Comparison of ENCODE assay signal across 16 cellular contexts in the genomic region with DNA sequence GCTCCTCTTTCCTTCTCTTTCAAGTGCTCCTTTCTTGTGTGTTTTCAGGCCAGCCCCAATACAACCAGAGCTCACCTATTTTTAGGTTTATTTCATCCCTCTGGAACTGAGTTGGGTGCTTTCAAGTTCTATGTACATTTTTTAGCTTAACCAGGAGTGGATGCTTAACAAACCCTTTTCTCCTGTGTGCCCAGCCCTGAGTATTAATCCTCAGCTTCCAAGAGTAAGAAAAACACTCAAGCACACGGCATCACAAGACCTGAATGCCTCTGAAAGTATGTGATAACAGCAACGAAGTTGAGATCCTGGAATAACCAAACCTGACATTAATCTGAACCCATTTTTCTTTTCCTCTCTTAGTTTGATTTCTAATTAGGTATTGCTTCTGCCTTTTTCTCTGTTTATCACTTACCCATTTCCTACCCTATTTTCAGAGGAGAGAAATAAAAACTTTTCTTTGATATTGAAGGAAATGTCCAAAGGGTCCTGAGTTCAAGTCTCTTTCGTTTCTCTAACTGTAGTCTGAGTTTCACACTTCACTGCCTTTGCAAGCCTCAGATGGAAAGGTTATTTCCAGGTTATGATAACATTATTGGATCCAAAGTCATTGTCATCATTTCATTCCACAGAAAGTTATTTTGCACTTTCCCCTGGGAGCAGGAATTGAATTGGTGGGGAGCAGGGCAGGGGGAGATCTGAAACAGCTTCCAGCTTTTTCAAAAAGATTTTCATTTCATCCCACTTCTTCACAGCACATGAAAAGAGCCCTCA. TPM values are rescaled to one million over a fixed set of nuclear protein-coding genes. Genes with fewer than 3 reads are reported as not detected.
DNase-seq lines count a peak whose midpoint lies in the region; ATAC-seq and TF ChIP-seq lines count a peak whose summit lies in the region.
"Had no signal": no experiment of that assay in that cellular context is flagged by ENCODE, and none has a peak within 500 bp of the region (broad histone marks: within the 10 kb centered on the region; RNA-seq: fewer than 3 reads in every experiment).

No MANE protein-coding gene starts in this region.

- no peaks in the 10 kb centered on the region for H3K36me3 ChIP-seq in ES-I3 (ENCODE audit: insufficient read depth, low read length)
- no peaks in the 10 kb centered on the region for H3K36me3 ChIP-seq in HUES48 (ENCODE audit: control insufficient read depth, insufficient read depth, low read length)
- H3K36me3 ChIP-seq: adrenal gland, right atrium auricular region, SJCRH30, uterus had no signal

- H3K4me3 Mint-ChIP-seq in MCF 10A (ENCODE audit: unreplicated experiment), result no peak overlapping the region
- no peak overlapping the region for H3K4me3 Mint-ChIP-seq in mesothelial cell of epicardium
- H3K4me3 Mint-ChIP-seq: CD14-positive monocyte, nephron had no signal

- H3K27me3 Mint-ChIP-seq in MCF 10A (ENCODE audit: insufficient read depth, unreplicated experiment) (no peaks in the 10 kb centered on the region), mesothelial cell of epicardium (ENCODE audit: low read depth) (no peaks in the 10 kb centered on the region)

- DNase-seq in MCF 10A (ENCODE audit: unreplicated experiment) (no peak), mesothelial cell of epicardium (ENCODE audit: low spot score in 2 of 2, unreplicated experiment in 2 of 2) (no peak), Ammon's horn (ENCODE audit: low spot score) (no peak), NCI-H2107 (lab: John Stamatoyannopoulos, UW) (no peak)
- DNase-seq: adrenal gland, GDM1, left ventricle myocardium superior, NCI-H2081 treated with DMSO at 0.1 percent for 48 hours, SJCRH30, uterus had no signal

- TF ChIP-seq CTCF in MCF 10A (IDR thresholded peaks at IDR 0.05; ENCODE audit: unreplicated experiment) (no peak), mesothelial cell of epicardium (IDR thresholded peaks at IDR 0.05; ENCODE audit: unreplicated experiment) (no peak)

- peak overlapping the region; percentile 79 for H3K27ac ChIP-seq in HUES48 (ENCODE audit: low read depth, low read length)
- H3K27ac ChIP-seq: adrenal gland, right atrium auricular region, SJCRH30, uterus had no signal

- H3K9ac ChIP-seq in ES-I3 (ENCODE audit: low read depth, low read length), result peak overlapping the region; percentile 12; the same call in 1 of the 2 replicates
- no peak overlapping the region for H3K9ac ChIP-seq in HUES48 (ENCODE audit: low read depth, low read length)

- peaks cover 27% of the 10 kb centered on the region for H3K4me1 Mint-ChIP-seq in MCF 10A (ENCODE audit: insufficient read depth, unreplicated experiment)
- peaks cover 10% of the 10 kb centered on the region for H3K4me1 Mint-ChIP-seq in mesothelial cell of epicardium
- H3K4me1 Mint-ChIP-seq: CD14-positive monocyte, nephron had no signal

- H3K9me3 ChIP-seq in ES-I3 (ENCODE audit: control insufficient read depth, insufficient read depth, low read length) (no peaks in the 10 kb centered on the region), HUES48 (ENCODE audit: control insufficient read depth, insufficient read depth, low read length) (no peaks in the 10 kb centered on the region)
- H3K9me3 ChIP-seq: adrenal gland, right atrium auricular region, SJCRH30, uterus had no signal

- POLR2A ChIA-PET in MCF 10A (lab: Yijun Ruan, JAX), result interaction anchor here (0.7 to 3.9 kb wide), 7 partner anchors 9 to 1867 kb away, joined by 3 to 31 read pairs (median 5); no protein-coding TSS in a partner anchor

- H3K4me3 ChIP-seq in HUES48 (ENCODE audit: low read depth, low read length), result no peak overlapping the region
- H3K4me3 ChIP-seq: adrenal gland, right atrium auricular region, SJCRH30, uterus had no signal

- ATAC-seq in HG03354 (IDR thresholded peaks at IDR 0.05; ENCODE audit: poor library complexity, severe bottlenecking, unreplicated experiment), result no peak
- ATAC-seq: left ventricle myocardium superior had no signal

- no peaks in the 10 kb centered on the region for H3K27me3 ChIP-seq in HUES48 (ENCODE audit: control insufficient read depth, insufficient read depth, low read length)
- H3K27me3 ChIP-seq: adrenal gland, right atrium auricular region, SJCRH30, uterus had no signal

- peak overlapping the region; percentile 96 for H3K27ac Mint-ChIP-seq in MCF 10A (ENCODE audit: low read depth, unreplicated experiment)
- H3K27ac Mint-ChIP-seq in mesothelial cell of epicardium, result peak overlapping the region; percentile 11
- H3K27ac Mint-ChIP-seq: nephron had no signal

- no TSS peak for BruUV-seq in MCF 10A (replicated peaks; lab: Mats Ljungman, UMichigan)

- CTCF ChIA-PET in MCF 10A (lab: Yijun Ruan, JAX), result interaction anchor here (0.9 to 1.0 kb wide), 2 partner anchors 10 to 59 kb away, joined by 4 read pairs; no protein-coding TSS in a partner anchor

- H3K9me3 Mint-ChIP-seq in MCF 10A (ENCODE audit: unreplicated experiment) (no peaks in the 10 kb centered on the region), mesothelial cell of epicardium (no peaks in the 10 kb centered on the region)
- H3K9me3 Mint-ChIP-seq: CD14-positive monocyte, nephron had no signal

- H3K36me3 Mint-ChIP-seq in MCF 10A (ENCODE audit: insufficient read depth, unreplicated experiment) (peaks cover 6% of the 10 kb centered on the region), mesothelial cell of epicardium (no peaks in the 10 kb centered on the region)
- H3K36me3 Mint-ChIP-seq: CD14-positive monocyte had no signal

- intact Hi-C loops in MCF 10A (cut with micrococcal nuclease), result no loop called here

- H3K4me1 ChIP-seq in ES-I3 (ENCODE audit: insufficient read depth, low read length) (peaks cover 26% of the 10 kb centered on the region), HUES48 (ENCODE audit: control insufficient read depth, insufficient read depth, low read length) (peaks cover 28% of the 10 kb centered on the region)
- H3K4me1 ChIP-seq: adrenal gland, right atrium auricular region, SJCRH30, uterus had no signal

RNA-seq across cellular contexts. Expression of a gene that starts 11.9 kb away (rescaled TPM):
- total RNA-seq in MCF 10A (2022) (not detected in 2 replicates), mesothelial cell of epicardium (0.89 to 1.3 TPM (median 1.1 TPM) in 3 replicates)
